ENCODE assay signal across 8 cellular contexts in genomic region chr6:33126101-33126714, GRCh38. TPM values are rescaled to one million over a fixed set of nuclear protein-coding genes. Genes with fewer than 3 reads are reported as not detected.
DNase-seq lines count a peak whose midpoint lies in the region; ATAC-seq, FAIRE-seq and TF ChIP-seq lines count a peak whose summit lies in the region.

No MANE protein-coding gene starts in this region.

- 52 to 69% methylated on average over 5 of the region's 5 CpGs for WGBS in sigmoid colon, 2 donors

- peak; percentile 71 for FAIRE-seq in GM19239 (lab: Jason Lieb, UNC)

- intact Hi-C loops in Right ventricle myocardium inferior (cut with DNase I) (no loop called here), sigmoid colon (cut with DNase I) (no loop called here)

- H3K27me3 ChIP-seq in RWPE2 (ENCODE audit: insufficient read depth, poor library complexity, severe bottlenecking) (peaks cover 3% of the 10 kb centered on the region), sigmoid colon (no peaks in the 10 kb centered on the region)

- TF ChIP-seq EP300 in sigmoid colon (IDR thresholded peaks at IDR 0.05): no peak

- H3K9me3 ChIP-seq in RWPE2 (ENCODE audit: severe bottlenecking): no peaks in the 10 kb centered on the region
- H3K9me3 ChIP-seq in sigmoid colon: peaks cover 0 to 7% (median 3%) of the 10 kb centered on the region in 4 donors

- DNase-seq in A172 (ENCODE audit: low spot score) (peak; percentile 34), GM19239 (ENCODE audit: insufficient read length, low spot score) (no peak), RWPE2 (ENCODE audit: low spot score) (no peak), Right ventricle myocardium inferior (ENCODE audit: missing footprints) (peak; percentile 84), sigmoid colon (peak; percentile 71), DMS153 treated with DMSO at 0.1 percent for 48 hours (lab: John Stamatoyannopoulos, UW; ENCODE audit: unreplicated experiment) (no peak)
- DNase-seq in activated effector memory CD4-positive, alpha-beta T cell treated with Interleukin-2 at 50 U/mL for 16 hours: peak; percentile 25

- H3K4me3 ChIP-seq in RWPE2 (ENCODE audit: severe bottlenecking): no peak overlapping the region
- no peak overlapping the region for H3K4me3 ChIP-seq in sigmoid colon

- H3K4me1 ChIP-seq in RWPE2 (ENCODE audit: insufficient read depth, poor library complexity, severe bottlenecking) (no peaks in the 10 kb centered on the region), sigmoid colon (no peaks in the 10 kb centered on the region)

- ATAC-seq in RWPE2 (ENCODE audit: low read depth) (no peak), Right ventricle myocardium inferior (peak; percentile 56), HG02870 (IDR thresholded peaks at IDR 0.05; ENCODE audit: unreplicated experiment) (no peak)

- no peaks in the 10 kb centered on the region for H3K36me3 ChIP-seq in RWPE2 (ENCODE audit: low read depth)
- no peaks in the 10 kb centered on the region for H3K36me3 ChIP-seq in sigmoid colon

- no peak for TF ChIP-seq POLR2A in sigmoid colon (IDR thresholded peaks at IDR 0.05)

- TF ChIP-seq CTCF in RWPE2 (IDR thresholded peaks at IDR 0.05; ENCODE audit: poor library complexity, severe bottlenecking): peak; percentile 34
- TF ChIP-seq CTCF in sigmoid colon (IDR thresholded peaks at IDR 0.05): peak in 3 of 4 experiments; percentile 30 to 55 (median 32)

- H3K27ac ChIP-seq in RWPE2 (ENCODE audit: poor library complexity, severe bottlenecking) (no peak overlapping the region), sigmoid colon (no peak overlapping the region)

RNA-seq across cellular contexts. Expression of gene HLA-DPB1, which starts 50.4 kb away (rescaled TPM):
- 0.10 TPM in 1 of 2 replicates, not detected in the other for total RNA-seq in A172 (2014; rRNA removed; shearing (Covaris generic))
- total RNA-seq in Right ventricle myocardium inferior: 38.4 TPM
- total RNA-seq in sigmoid colon: 10 to 100 TPM; 39.2 to 62.4 (median 42.0) TPM
- 100 to 1,000 TPM in 2 of 3 donors, 10 to 100 TPM in 1; 90.7 to 359 (median 180) TPM for polyA plus RNA-seq in sigmoid colon

RNA-seq across cellular contexts. Expression of gene HLA-DPA1, which starts 52.8 kb away (rescaled TPM):
- total RNA-seq in A172 (2014; rRNA removed; shearing (Covaris generic)): 0.31 and 0.34 TPM in 2 replicates
- total RNA-seq in Right ventricle myocardium inferior (42.8 TPM), sigmoid colon (10 to 100 TPM; 29.9 to 64.3 (median 46.2) TPM)
- 100 to 1,000 TPM in 2 of 3 donors, 10 to 100 TPM in 1; 49.2 to 210 (median 197) TPM for polyA plus RNA-seq in sigmoid colon

Comparison
In these comparisons a context has a peak if more than half of its experiments do, and no peak if none do; other contexts are left out.
1. DNase-seq: peak in A172 (single experiment), activated effector memory CD4-positive, alpha-beta T cell treated with Interleukin-2 at 50 U/mL for 16 hours (single experiment), Right ventricle myocardium inferior (single experiment) and sigmoid colon (single experiment); none in GM19239 (single experiment), RWPE2 (single experiment) and DMS153 treated with DMSO at 0.1 percent for 48 hours (single experiment).
2. RNA of gene HLA-DPB1, which starts 50.4 kb away (total RNA-seq): 39.2 to 62.4 TPM in sigmoid colon and 38.4 TPM in Right ventricle myocardium inferior (single experiment); 0.10 TPM in A172; every median in the first group is over 10 times any median in the second.
3. RNA of gene HLA-DPA1, which starts 52.8 kb away (total RNA-seq): 29.9 to 64.3 TPM in sigmoid colon and 42.8 TPM in Right ventricle myocardium inferior (single experiment); 0.31 to 0.34 TPM in A172; every median in the first group is over 10 times any median in the second.